Comparison of ENCODE assay signal across 1 cellular context in the genomic region with DNA sequence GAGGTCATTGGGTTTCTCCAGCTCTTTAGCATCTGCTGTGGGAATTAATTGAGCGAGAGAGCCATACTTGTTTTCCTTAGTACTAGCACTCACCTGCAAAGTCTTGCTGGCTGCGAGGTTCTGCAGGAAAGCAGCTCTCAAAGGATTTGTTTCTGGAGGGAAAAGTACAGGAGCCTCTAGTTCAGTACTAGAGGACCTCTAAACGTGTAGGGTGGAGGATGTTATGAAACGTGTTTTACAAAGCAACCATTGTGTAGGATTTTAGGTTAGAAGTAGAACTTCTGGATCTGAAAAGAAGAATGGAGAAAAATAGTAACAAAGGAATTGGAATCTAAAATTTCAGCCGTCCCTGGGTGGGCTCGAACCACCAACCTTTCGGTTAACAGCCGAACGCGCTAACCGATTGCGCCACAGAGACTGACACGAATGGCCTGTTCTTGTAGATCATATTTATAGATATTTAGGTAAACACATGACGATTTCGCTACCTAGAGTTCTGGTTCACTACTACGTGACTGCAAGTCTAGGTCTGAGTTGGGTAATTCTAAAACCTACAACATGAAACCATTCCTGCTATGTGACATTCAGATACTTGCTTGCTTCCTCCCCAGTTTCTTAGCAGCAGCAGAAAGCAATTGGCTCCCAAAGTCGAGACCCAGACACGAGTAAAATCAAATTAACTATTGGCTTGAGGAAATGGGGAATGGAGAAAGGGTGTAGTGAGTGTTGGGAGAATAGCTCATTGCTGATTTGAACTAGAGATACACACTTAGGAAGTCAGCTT.
TF ChIP-seq lines count a peak whose summit lies in the region.

No MANE protein-coding gene starts in this region.

TF ChIP-seq in GM12878, 131 proteins besides CTCF, POLR2A, EP300 and RAD21 (continued from another document and continues in another):
- TF ChIP-seq IRF4 (IDR thresholded peaks at IDR 0.05; ENCODE audit: low read depth, low read length) (no peak; the same call in 1 of the 2 replicates), PML (IDR thresholded peaks at IDR 0.05; ENCODE audit: low read length) (peak; percentile 73), NR2C2 (IDR thresholded peaks at IDR 0.05; ENCODE audit: borderline replicate concordance, control insufficient read depth, insufficient read length, low read depth) (no peak), WRNIP1 (IDR thresholded peaks at IDR 0.05; ENCODE audit: borderline replicate concordance, low read depth, low read length) (no peak), ZNF207 (IDR thresholded peaks at IDR 0.05; ENCODE audit: borderline replicate concordance) (no peak), RAD51 (IDR thresholded peaks at IDR 0.05) (no peak), PAX8 (IDR thresholded peaks at IDR 0.05) (no peak), LARP7 (IDR thresholded peaks at IDR 0.05) (no peak), SREBF1 (IDR thresholded peaks at IDR 0.05; ENCODE audit: low read length) (no peak), JUND (IDR thresholded peaks at IDR 0.05; ENCODE audit: low read depth, low read length) (no peak), ZBED1 (IDR thresholded peaks at IDR 0.05; ENCODE audit: borderline replicate concordance) (peak; percentile 48; the same call in 1 of the 2 replicates), CHD2 (IDR thresholded peaks at IDR 0.05; ENCODE audit: borderline replicate concordance, low read depth, low read length) (no peak), POLR2AphosphoS2 (IDR thresholded peaks at IDR 0.05; ENCODE audit: low read depth, low read length) (no peak), SIN3A (IDR thresholded peaks at IDR 0.05; ENCODE audit: low read depth, low read length) (no peak), TCF12 (IDR thresholded peaks at IDR 0.05; ENCODE audit: low read depth, low read length) (no peak), RBBP5 (conservative IDR thresholded peaks at IDR 0.05) (no peak), BACH1 (IDR thresholded peaks at IDR 0.05; ENCODE audit: borderline replicate concordance) (no peak), RCOR1 (conservative IDR thresholded peaks at IDR 0.05; ENCODE audit: low read depth, low read length) (no peak), MTA3 (IDR thresholded peaks at IDR 0.05; ENCODE audit: borderline replicate concordance, low read length) (no peak), BRCA1 (IDR thresholded peaks at IDR 0.05; ENCODE audit: low read depth, low read length) (no peak), GABPA (IDR thresholded peaks at IDR 0.05; ENCODE audit: low read depth) (peak; percentile 69; the same call in 1 of the 2 replicates), SUPT20H (IDR thresholded peaks at IDR 0.05; ENCODE audit: borderline replicate concordance, control insufficient read depth, low read depth, low read length) (no peak), MYB (IDR thresholded peaks at IDR 0.05; ENCODE audit: borderline replicate concordance, low read depth, low read length) (no peak)
- TF ChIP-seq, protein P1, sequence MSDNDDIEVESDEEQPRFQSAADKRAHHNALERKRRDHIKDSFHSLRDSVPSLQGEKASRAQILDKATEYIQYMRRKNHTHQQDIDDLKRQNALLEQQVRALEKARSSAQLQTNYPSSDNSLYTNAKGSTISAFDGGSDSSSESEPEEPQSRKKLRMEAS (IDR thresholded peaks at IDR 0.05; ENCODE audit: low read depth, low read length): no peak
- TF ChIP-seq, protein P2, sequence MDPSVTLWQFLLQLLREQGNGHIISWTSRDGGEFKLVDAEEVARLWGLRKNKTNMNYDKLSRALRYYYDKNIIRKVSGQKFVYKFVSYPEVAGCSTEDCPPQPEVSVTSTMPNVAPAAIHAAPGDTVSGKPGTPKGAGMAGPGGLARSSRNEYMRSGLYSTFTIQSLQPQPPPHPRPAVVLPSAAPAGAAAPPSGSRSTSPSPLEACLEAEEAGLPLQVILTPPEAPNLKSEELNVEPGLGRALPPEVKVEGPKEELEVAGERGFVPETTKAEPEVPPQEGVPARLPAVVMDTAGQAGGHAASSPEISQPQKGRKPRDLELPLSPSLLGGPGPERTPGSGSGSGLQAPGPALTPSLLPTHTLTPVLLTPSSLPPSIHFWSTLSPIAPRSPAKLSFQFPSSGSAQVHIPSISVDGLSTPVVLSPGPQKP (IDR thresholded peaks at IDR 0.05; ENCODE audit: low read depth, low read length): no peak
- TF ChIP-seq, protein P3, sequence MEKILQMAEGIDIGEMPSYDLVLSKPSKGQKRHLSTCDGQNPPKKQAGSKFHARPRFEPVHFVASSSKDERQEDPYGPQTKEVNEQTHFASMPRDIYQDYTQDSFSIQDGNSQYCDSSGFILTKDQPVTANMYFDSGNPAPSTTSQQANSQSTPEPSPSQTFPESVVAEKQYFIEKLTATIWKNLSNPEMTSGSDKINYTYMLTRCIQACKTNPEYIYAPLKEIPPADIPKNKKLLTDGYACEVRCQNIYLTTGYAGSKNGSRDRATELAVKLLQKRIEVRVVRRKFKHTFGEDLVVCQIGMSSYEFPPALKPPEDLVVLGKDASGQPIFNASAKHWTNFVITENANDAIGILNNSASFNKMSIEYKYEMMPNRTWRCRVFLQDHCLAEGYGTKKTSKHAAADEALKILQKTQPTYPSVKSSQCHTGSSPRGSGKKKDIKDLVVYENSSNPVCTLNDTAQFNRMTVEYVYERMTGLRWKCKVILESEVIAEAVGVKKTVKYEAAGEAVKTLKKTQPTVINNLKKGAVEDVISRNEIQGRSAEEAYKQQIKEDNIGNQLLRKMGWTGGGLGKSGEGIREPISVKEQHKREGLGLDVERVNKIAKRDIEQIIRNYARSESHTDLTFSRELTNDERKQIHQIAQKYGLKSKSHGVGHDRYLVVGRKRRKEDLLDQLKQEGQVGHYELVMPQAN (conservative IDR thresholded peaks at IDR 0.05): 0 out of 2 replicates have a peak, but pooled peaks have one; percentile 34
- TF ChIP-seq, protein P4, sequence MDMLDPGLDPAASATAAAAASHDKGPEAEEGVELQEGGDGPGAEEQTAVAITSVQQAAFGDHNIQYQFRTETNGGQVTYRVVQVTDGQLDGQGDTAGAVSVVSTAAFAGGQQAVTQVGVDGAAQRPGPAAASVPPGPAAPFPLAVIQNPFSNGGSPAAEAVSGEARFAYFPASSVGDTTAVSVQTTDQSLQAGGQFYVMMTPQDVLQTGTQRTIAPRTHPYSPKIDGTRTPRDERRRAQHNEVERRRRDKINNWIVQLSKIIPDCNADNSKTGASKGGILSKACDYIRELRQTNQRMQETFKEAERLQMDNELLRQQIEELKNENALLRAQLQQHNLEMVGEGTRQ (IDR thresholded peaks at IDR 0.05; ENCODE audit: borderline replicate concordance, low read depth, low read length): no peak
- TF ChIP-seq, protein P5, sequence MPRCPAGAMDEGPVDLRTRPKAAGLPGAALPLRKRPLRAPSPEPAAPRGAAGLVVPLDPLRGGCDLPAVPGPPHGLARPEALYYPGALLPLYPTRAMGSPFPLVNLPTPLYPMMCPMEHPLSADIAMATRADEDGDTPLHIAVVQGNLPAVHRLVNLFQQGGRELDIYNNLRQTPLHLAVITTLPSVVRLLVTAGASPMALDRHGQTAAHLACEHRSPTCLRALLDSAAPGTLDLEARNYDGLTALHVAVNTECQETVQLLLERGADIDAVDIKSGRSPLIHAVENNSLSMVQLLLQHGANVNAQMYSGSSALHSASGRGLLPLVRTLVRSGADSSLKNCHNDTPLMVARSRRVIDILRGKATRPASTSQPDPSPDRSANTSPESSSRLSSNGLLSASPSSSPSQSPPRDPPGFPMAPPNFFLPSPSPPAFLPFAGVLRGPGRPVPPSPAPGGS (IDR thresholded peaks at IDR 0.05; ENCODE audit: borderline replicate concordance, insufficient read depth, low read depth, low read length, poor library complexity, severe bottlenecking): no peak
- TF ChIP-seq, protein P6, sequence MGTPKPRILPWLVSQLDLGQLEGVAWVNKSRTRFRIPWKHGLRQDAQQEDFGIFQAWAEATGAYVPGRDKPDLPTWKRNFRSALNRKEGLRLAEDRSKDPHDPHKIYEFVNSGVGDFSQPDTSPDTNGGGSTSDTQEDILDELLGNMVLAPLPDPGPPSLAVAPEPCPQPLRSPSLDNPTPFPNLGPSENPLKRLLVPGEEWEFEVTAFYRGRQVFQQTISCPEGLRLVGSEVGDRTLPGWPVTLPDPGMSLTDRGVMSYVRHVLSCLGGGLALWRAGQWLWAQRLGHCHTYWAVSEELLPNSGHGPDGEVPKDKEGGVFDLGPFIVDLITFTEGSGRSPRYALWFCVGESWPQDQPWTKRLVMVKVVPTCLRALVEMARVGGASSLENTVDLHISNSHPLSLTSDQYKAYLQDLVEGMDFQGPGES (IDR thresholded peaks at IDR 0.05): no peak
- TF ChIP-seq, protein P7, sequence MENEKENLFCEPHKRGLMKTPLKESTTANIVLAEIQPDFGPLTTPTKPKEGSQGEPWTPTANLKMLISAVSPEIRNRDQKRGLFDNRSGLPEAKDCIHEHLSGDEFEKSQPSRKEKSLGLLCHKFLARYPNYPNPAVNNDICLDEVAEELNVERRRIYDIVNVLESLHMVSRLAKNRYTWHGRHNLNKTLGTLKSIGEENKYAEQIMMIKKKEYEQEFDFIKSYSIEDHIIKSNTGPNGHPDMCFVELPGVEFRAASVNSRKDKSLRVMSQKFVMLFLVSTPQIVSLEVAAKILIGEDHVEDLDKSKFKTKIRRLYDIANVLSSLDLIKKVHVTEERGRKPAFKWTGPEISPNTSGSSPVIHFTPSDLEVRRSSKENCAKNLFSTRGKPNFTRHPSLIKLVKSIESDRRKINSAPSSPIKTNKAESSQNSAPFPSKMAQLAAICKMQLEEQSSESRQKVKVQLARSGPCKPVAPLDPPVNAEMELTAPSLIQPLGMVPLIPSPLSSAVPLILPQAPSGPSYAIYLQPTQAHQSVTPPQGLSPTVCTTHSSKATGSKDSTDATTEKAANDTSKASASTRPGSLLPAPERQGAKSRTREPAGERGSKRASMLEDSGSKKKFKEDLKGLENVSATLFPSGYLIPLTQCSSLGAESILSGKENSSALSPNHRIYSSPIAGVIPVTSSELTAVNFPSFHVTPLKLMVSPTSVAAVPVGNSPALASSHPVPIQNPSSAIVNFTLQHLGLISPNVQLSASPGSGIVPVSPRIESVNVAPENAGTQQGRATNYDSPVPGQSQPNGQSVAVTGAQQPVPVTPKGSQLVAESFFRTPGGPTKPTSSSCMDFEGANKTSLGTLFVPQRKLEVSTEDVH (IDR thresholded peaks at IDR 0.05; ENCODE audit: low read depth, partially characterized antibody): no peak
- TF ChIP-seq, protein P8, sequence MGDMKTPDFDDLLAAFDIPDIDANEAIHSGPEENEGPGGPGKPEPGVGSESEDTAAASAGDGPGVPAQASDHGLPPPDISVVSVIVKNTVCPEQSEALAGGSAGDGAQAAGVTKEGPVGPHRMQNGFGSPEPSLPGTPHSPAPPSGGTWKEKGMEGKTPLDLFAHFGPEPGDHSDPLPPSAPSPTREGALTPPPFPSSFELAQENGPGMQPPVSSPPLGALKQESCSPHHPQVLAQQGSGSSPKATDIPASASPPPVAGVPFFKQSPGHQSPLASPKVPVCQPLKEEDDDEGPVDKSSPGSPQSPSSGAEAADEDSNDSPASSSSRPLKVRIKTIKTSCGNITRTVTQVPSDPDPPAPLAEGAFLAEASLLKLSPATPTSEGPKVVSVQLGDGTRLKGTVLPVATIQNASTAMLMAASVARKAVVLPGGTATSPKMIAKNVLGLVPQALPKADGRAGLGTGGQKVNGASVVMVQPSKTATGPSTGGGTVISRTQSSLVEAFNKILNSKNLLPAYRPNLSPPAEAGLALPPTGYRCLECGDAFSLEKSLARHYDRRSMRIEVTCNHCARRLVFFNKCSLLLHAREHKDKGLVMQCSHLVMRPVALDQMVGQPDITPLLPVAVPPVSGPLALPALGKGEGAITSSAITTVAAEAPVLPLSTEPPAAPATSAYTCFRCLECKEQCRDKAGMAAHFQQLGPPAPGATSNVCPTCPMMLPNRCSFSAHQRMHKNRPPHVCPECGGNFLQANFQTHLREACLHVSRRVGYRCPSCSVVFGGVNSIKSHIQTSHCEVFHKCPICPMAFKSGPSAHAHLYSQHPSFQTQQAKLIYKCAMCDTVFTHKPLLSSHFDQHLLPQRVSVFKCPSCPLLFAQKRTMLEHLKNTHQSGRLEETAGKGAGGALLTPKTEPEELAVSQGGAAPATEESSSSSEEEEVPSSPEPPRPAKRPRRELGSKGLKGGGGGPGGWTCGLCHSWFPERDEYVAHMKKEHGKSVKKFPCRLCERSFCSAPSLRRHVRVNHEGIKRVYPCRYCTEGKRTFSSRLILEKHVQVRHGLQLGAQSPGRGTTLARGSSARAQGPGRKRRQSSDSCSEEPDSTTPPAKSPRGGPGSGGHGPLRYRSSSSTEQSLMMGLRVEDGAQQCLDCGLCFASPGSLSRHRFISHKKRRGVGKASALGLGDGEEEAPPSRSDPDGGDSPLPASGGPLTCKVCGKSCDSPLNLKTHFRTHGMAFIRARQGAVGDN (IDR thresholded peaks at IDR 0.05): no peak
- TF ChIP-seq, protein P9, sequence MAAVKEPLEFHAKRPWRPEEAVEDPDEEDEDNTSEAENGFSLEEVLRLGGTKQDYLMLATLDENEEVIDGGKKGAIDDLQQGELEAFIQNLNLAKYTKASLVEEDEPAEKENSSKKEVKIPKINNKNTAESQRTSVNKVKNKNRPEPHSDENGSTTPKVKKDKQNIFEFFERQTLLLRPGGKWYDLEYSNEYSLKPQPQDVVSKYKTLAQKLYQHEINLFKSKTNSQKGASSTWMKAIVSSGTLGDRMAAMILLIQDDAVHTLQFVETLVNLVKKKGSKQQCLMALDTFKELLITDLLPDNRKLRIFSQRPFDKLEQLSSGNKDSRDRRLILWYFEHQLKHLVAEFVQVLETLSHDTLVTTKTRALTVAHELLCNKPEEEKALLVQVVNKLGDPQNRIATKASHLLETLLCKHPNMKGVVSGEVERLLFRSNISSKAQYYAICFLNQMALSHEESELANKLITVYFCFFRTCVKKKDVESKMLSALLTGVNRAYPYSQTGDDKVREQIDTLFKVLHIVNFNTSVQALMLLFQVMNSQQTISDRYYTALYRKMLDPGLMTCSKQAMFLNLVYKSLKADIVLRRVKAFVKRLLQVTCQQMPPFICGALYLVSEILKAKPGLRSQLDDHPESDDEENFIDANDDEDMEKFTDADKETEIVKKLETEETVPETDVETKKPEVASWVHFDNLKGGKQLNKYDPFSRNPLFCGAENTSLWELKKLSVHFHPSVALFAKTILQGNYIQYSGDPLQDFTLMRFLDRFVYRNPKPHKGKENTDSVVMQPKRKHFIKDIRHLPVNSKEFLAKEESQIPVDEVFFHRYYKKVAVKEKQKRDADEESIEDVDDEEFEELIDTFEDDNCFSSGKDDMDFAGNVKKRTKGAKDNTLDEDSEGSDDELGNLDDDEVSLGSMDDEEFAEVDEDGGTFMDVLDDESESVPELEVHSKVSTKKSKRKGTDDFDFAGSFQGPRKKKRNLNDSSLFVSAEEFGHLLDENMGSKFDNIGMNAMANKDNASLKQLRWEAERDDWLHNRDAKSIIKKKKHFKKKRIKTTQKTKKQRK (IDR thresholded peaks at IDR 0.05; ENCODE audit: low read depth, low read length): no peak
